26 cellular contexts compared by ENCODE assay signal in genomic region chr12:92294676-92295440, GRCh38.
A peak's percentile ranks its signal among the peaks of the same experiment; 100 is the strongest.
DNase-seq lines count a peak whose midpoint lies in the region; ATAC-seq and TF ChIP-seq lines count a peak whose summit lies in the region.
"Had no signal": no experiment of that assay in that cellular context is flagged by ENCODE, and none has a peak within 500 bp of the region (broad histone marks: within the 10 kb centered on the region; RNA-seq: fewer than 3 reads in every experiment).

No MANE protein-coding gene starts in this region.

- H3K27me3 Mint-ChIP-seq in HFFc6 (ENCODE audit: insufficient read depth): no peaks in the 10 kb centered on the region
- no peaks in the 10 kb centered on the region for H3K27me3 Mint-ChIP-seq in activated CD8-positive, alpha-beta T cell treated with anti-CD3 and anti-CD28 coated beads, Interleukin-2, amount 10 ng/mL, durations not matched to agents 7 days and 5 days (ENCODE audit: low read depth)
- H3K27me3 Mint-ChIP-seq in activated CD8-positive, alpha-beta memory T cell treated with anti-CD3 and anti-CD28 coated beads, Interleukin-2, amount 10 ng/mL, durations not matched to agents 7 days and 5 days: no peaks in the 10 kb centered on the region
- H3K27me3 Mint-ChIP-seq: activated naive CD8-positive, alpha-beta T cell treated with anti-CD3 and anti-CD28 coated beads for 36 hours had no signal

- H3K4me3 ChIP-seq in fibroblast of the aortic adventitia (ENCODE audit: low read depth, low read length): no peak overlapping the region
- H3K4me3 ChIP-seq in neuronal stem cell (ENCODE audit: low read length in 2 of 2): no peak overlapping the region
- no peak overlapping the region for H3K4me3 ChIP-seq in uterus
- H3K4me3 ChIP-seq: ascending aorta, coronary artery had no signal

- ATAC-seq in activated CD8-positive, alpha-beta T cell treated with anti-CD3 and anti-CD28 coated beads, Interleukin-2, amount 10 ng/mL, durations not matched to agents 7 days and 5 days: no peak
- ATAC-seq in GM21717 (IDR thresholded peaks at IDR 0.05; ENCODE audit: unreplicated experiment): no peak
- no peak for ATAC-seq in activated CD8-positive, alpha-beta memory T cell treated with anti-CD3 and anti-CD28 coated beads, Interleukin-2, amount 10 ng/mL, durations not matched to agents 7 days and 5 days
- ATAC-seq: natural killer cell had no signal

- TF ChIP-seq POLR2A in uterus (IDR thresholded peaks at IDR 0.05): no peak

- H3K27ac Mint-ChIP-seq in HFFc6: peak overlapping the region; percentile 69
- H3K27ac Mint-ChIP-seq in activated CD8-positive, alpha-beta T cell treated with anti-CD3 and anti-CD28 coated beads, Interleukin-2, amount 10 ng/mL, durations not matched to agents 7 days and 5 days: no peak overlapping the region
- no peak overlapping the region for H3K27ac Mint-ChIP-seq in activated CD8-positive, alpha-beta memory T cell treated with anti-CD3 and anti-CD28 coated beads, Interleukin-2, amount 10 ng/mL, durations not matched to agents 7 days and 5 days
- H3K27ac Mint-ChIP-seq: activated naive CD8-positive, alpha-beta T cell treated with anti-CD3 and anti-CD28 coated beads for 36 hours; natural killer cell had no signal

- H3K4me3 Mint-ChIP-seq in HFFc6: 0 out of 2 replicates have a peak overlapping the region, but pooled peaks have one; percentile 4
- H3K4me3 Mint-ChIP-seq in activated CD8-positive, alpha-beta T cell treated with anti-CD3 and anti-CD28 coated beads, Interleukin-2, amount 10 ng/mL, durations not matched to agents 7 days and 5 days: no peak overlapping the region
- H3K4me3 Mint-ChIP-seq in activated CD8-positive, alpha-beta memory T cell treated with anti-CD3 and anti-CD28 coated beads, Interleukin-2, amount 10 ng/mL, durations not matched to agents 7 days and 5 days: no peak overlapping the region
- H3K4me3 Mint-ChIP-seq: activated naive CD8-positive, alpha-beta T cell treated with anti-CD3 and anti-CD28 coated beads for 36 hours; natural killer cell had no signal

- H3K9me3 ChIP-seq in neuronal stem cell (replicated peaks in 1 of 2; ENCODE audit: control insufficient read depth in 2 of 2, insufficient read depth in 1 of 2, low read depth in 1 of 2, low read length in 2 of 2) (no peaks in the 10 kb centered on the region), uterus (no peaks in the 10 kb centered on the region)
- H3K9me3 ChIP-seq: ascending aorta had no signal

- H2BK12ac ChIP-seq in neuronal stem cell (ENCODE audit: low read length): no peak overlapping the region

- H3K23ac ChIP-seq in neuronal stem cell (ENCODE audit: low read depth, low read length, poor library complexity): no peak overlapping the region

- DNase-seq in AG08396 (ENCODE audit: low spot score) (peak; percentile 57), HFFc6 (no peak), fibroblast of the aortic adventitia (ENCODE audit: low read depth) (peak; percentile 21), neuronal stem cell (ENCODE audit: low spot score) (no peak), uterus (no peak)
- no peak for DNase-seq in activated CD8-positive, alpha-beta T cell treated with anti-CD3 and anti-CD28 coated beads, Interleukin-2, amount 10 ng/mL, durations not matched to agents 7 days and 5 days
- no peak for DNase-seq in activated CD8-positive, alpha-beta memory T cell treated with anti-CD3 and anti-CD28 coated beads, Interleukin-2, amount 10 ng/mL, durations not matched to agents 7 days and 5 days
- DNase-seq: activated CD4-positive, alpha-beta T cell treated with anti-CD3 and anti-CD28 coated beads for 48 hours; activated gamma-delta T cell; activated naive CD8-positive, alpha-beta T cell treated with anti-CD3 and anti-CD28 coated beads for 36 hours; activated T-cell treated with anti-CD3 and anti-CD28 coated beads, Interleukin-2, amount 50 U/mL, for 1 hour; effector memory CD4-positive, alpha-beta T cell; GOT3; head of caudate nucleus; natural killer cell; NCI-H1092; NCI-H1694 treated with DMSO at 0.1 percent for 48 hours; NCI-H2171; NCI-H510A treated with DMSO at 0.1 percent for 48 hours; small intestine; stimulated activated naive CD4-positive, alpha-beta T cell treated with Interleukin-2 at 50 U/mL for 16 hours; SW 1271; WERI-Rb-1 had no signal

- H2AFZ ChIP-seq in neuronal stem cell (ENCODE audit: low read length): peak overlapping the region; percentile 43

- no peak overlapping the region for H4K8ac ChIP-seq in neuronal stem cell (ENCODE audit: low read depth, low read length)

- H4K91ac ChIP-seq in neuronal stem cell (ENCODE audit: low read depth, low read length, poor library complexity): no peak overlapping the region

- POLR2A ChIA-PET in activated CD8-positive, alpha-beta T cell treated with anti-CD3 and anti-CD28 coated beads, Interleukin-2, amount 10 ng/mL, durations not matched to agents 7 days and 5 days (lab: Charles Lee): interaction anchor here (0.9 kb wide), 1 partner anchor 148 kb away, joined by 3 read pairs; no protein-coding TSS in a partner anchor

- H3K79me1 ChIP-seq in neuronal stem cell (ENCODE audit: low read depth, low read length): no peaks in the 10 kb centered on the region

- no peak overlapping the region for H2BK120ac ChIP-seq in neuronal stem cell (ENCODE audit: low read depth, low read length)

- H3K36me3 Mint-ChIP-seq in HFFc6 (ENCODE audit: low read depth): no peaks in the 10 kb centered on the region
- peaks cover 12% of the 10 kb centered on the region for H3K36me3 Mint-ChIP-seq in activated CD8-positive, alpha-beta T cell treated with anti-CD3 and anti-CD28 coated beads, Interleukin-2, amount 10 ng/mL, durations not matched to agents 7 days and 5 days (ENCODE audit: low read depth)
- H3K36me3 Mint-ChIP-seq in activated CD8-positive, alpha-beta memory T cell treated with anti-CD3 and anti-CD28 coated beads, Interleukin-2, amount 10 ng/mL, durations not matched to agents 7 days and 5 days: peaks cover 6% of the 10 kb centered on the region
- H3K36me3 Mint-ChIP-seq: natural killer cell had no signal

- H3K4me1 Mint-ChIP-seq in HFFc6 (ENCODE audit: low read depth): peaks cover 31% of the 10 kb centered on the region
- H3K4me1 Mint-ChIP-seq in activated CD8-positive, alpha-beta T cell treated with anti-CD3 and anti-CD28 coated beads, Interleukin-2, amount 10 ng/mL, durations not matched to agents 7 days and 5 days (ENCODE audit: low read depth): no peaks in the 10 kb centered on the region
- peaks cover 15% of the 10 kb centered on the region for H3K4me1 Mint-ChIP-seq in activated CD8-positive, alpha-beta memory T cell treated with anti-CD3 and anti-CD28 coated beads, Interleukin-2, amount 10 ng/mL, durations not matched to agents 7 days and 5 days
- H3K4me1 Mint-ChIP-seq: natural killer cell had no signal

- H3K4me1 ChIP-seq in neuronal stem cell (ENCODE audit: control insufficient read depth in 2 of 2, insufficient read depth in 1 of 2, low read depth in 1 of 2, low read length in 2 of 2) (peaks cover 0 to 4% of the 10 kb centered on the region in 2 donors), uterus (no peaks in the 10 kb centered on the region)
- H3K4me1 ChIP-seq: ascending aorta had no signal

- H3K36me3 ChIP-seq in neuronal stem cell (replicated peaks in 1 of 2; ENCODE audit: control insufficient read depth in 2 of 2, insufficient read depth in 2 of 2, low read length in 2 of 2) (no peaks in the 10 kb centered on the region), uterus (no peaks in the 10 kb centered on the region)
- H3K36me3 ChIP-seq: ascending aorta, WERI-Rb-1 had no signal

- H2BK5ac ChIP-seq in neuronal stem cell (ENCODE audit: low read length): no peak overlapping the region

- no peak overlapping the region for H3K9ac ChIP-seq in neuronal stem cell (ENCODE audit: low read depth, low read length, poor library complexity)

- H2AK5ac ChIP-seq in neuronal stem cell (ENCODE audit: low read depth, low read length): no peak overlapping the region

- no CpG with 5 or more reads among the region's 4 CpGs for WGBS in neuronal stem cell (ENCODE audit: extremely low coverage in 2 of 2, insufficient read length in 2 of 2, insufficient replicate concordance in 1 of 2), 2 donors

- no peak overlapping the region for H3K4me2 ChIP-seq in neuronal stem cell (ENCODE audit: insufficient read depth, low read length, poor library complexity, severe bottlenecking)

- no peak overlapping the region for H2BK15ac ChIP-seq in neuronal stem cell (ENCODE audit: low read length)

- intact Hi-C loops in uterus (cut with DNase I; ENCODE audit: low total_unique reads): no loop called here

- no peak overlapping the region for H3K14ac ChIP-seq in neuronal stem cell (ENCODE audit: low read length)

- H3K18ac ChIP-seq in neuronal stem cell (ENCODE audit: low read length): no peak overlapping the region

- H3K27me3 ChIP-seq in neuronal stem cell (ENCODE audit: control insufficient read depth in 3 of 3, insufficient read depth in 3 of 3, low read depth in 1 of 3, low read length in 3 of 3): no peaks in the 10 kb centered on the region
- H3K27me3 ChIP-seq in uterus: no peaks in the 10 kb centered on the region
- H3K27me3 ChIP-seq: ascending aorta had no signal

- CTCF ChIA-PET in activated CD8-positive, alpha-beta T cell treated with anti-CD3 and anti-CD28 coated beads, Interleukin-2, amount 10 ng/mL, durations not matched to agents 7 days and 5 days (lab: Charles Lee): interaction anchor here (1.0 to 1.2 kb wide), 2 partner anchors 12 to 149 kb away, joined by 3 read pairs; partner anchors contain the start of gene BTG1
- CTCF ChIA-PET in activated CD8-positive, alpha-beta memory T cell treated with anti-CD3 and anti-CD28 coated beads, Interleukin-2, amount 10 ng/mL, durations not matched to agents 7 days and 5 days (lab: Charles Lee): no interaction called here

- H3K27ac ChIP-seq in neuronal stem cell (replicated peaks; ENCODE audit: low read length) (no peak overlapping the region), uterus (no peak overlapping the region)
- H3K27ac ChIP-seq: ascending aorta, coronary artery, WERI-Rb-1 had no signal

- no peaks in the 10 kb centered on the region for H3K9me3 Mint-ChIP-seq in HFFc6
- H3K9me3 Mint-ChIP-seq in activated CD8-positive, alpha-beta T cell treated with anti-CD3 and anti-CD28 coated beads, Interleukin-2, amount 10 ng/mL, durations not matched to agents 7 days and 5 days (ENCODE audit: insufficient read depth): peaks cover 6% of the 10 kb centered on the region
- no peaks in the 10 kb centered on the region for H3K9me3 Mint-ChIP-seq in activated CD8-positive, alpha-beta memory T cell treated with anti-CD3 and anti-CD28 coated beads, Interleukin-2, amount 10 ng/mL, durations not matched to agents 7 days and 5 days (ENCODE audit: low read depth)
- H3K9me3 Mint-ChIP-seq: natural killer cell had no signal

- H3K4ac ChIP-seq in neuronal stem cell (ENCODE audit: low read length): no peak overlapping the region

- TF ChIP-seq CTCF in HFFc6 (IDR thresholded peaks at IDR 0.05): no peak
- TF ChIP-seq CTCF in fibroblast of the aortic adventitia (IDR thresholded peaks at IDR 0.05; ENCODE audit: insufficient read depth, low read length): no peak
- TF ChIP-seq CTCF in uterus (IDR thresholded peaks at IDR 0.05): no peak

Comparison
In these comparisons a context has a peak if more than half of its experiments do, and no peak if none do; other contexts are left out.
1. DNase-seq: peak in AG08396 (single experiment) and fibroblast of the aortic adventitia (single experiment); none in HFFc6 (single experiment), neuronal stem cell (single experiment), activated CD8-positive, alpha-beta T cell treated with anti-CD3 and anti-CD28 coated beads, Interleukin-2, amount 10 ng/mL, durations not matched to agents 7 days and 5 days (single experiment), activated CD8-positive, alpha-beta memory T cell treated with anti-CD3 and anti-CD28 coated beads, Interleukin-2, amount 10 ng/mL, durations not matched to agents 7 days and 5 days (single experiment) and uterus (0 of 2).